In the genomic region with DNA sequence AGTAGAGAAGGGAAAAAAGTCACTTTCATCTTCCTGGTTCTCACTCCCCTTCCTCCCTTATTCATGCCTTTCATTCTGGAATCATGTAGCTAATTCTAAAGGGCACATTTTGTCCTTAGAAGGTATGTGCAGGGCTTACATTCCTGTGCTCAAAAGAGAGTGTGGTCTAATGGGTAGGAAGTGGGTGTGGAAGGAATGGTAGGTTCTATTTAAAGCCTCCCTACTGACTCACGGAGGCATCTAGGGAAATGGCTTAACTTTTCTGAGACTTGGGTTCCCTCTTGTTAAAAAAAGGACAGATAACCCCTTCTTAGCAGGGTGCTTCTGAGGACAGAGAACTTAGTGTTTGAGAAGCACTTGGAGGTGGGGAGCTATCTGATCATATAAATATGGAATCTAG, we compare ENCODE assay signal across 13 cellular contexts.
DNase-seq lines count a peak whose midpoint lies in the region; ATAC-seq and TF ChIP-seq lines count a peak whose summit lies in the region.
"Had no signal": no experiment of that assay in that cellular context is flagged by ENCODE, and none has a peak within 500 bp of the region (broad histone marks: within the 10 kb centered on the region; RNA-seq: fewer than 3 reads in every experiment).

No MANE protein-coding gene starts in this region.

- no peaks in the 10 kb centered on the region for H3K79me2 ChIP-seq in HCT116 (ENCODE audit: insufficient read depth, low read length)

- H3K36me3 ChIP-seq in HCT116 (ENCODE audit: control insufficient read depth in 1 of 2, insufficient read depth in 2 of 2, low read length in 2 of 2) (no peaks in the 10 kb centered on the region), tibial artery (no peaks in the 10 kb centered on the region)
- H3K36me3 ChIP-seq: right lobe of liver had no signal

- POLR2A ChIA-PET in HCT116 (lab: Charles Lee), result no interaction called here

- no peak overlapping the region for H3K9ac ChIP-seq in HCT116 (ENCODE audit: low read length)

- TF ChIP-seq CTCF in HCT116 (IDR thresholded peaks at IDR 0.05 in 2 of 3, conservative IDR thresholded peaks at IDR 0.05 in 1 of 3; ENCODE audit: borderline replicate concordance in 1 of 3, insufficient read depth in 1 of 3, low read depth in 2 of 3, low read length in 2 of 3) (no peak), fibroblast of the aortic adventitia (IDR thresholded peaks at IDR 0.05; ENCODE audit: insufficient read depth, low read length) (no peak), tibial artery (IDR thresholded peaks at IDR 0.05) (no peak)

- H3K27me3 ChIP-seq in HCT116 (ENCODE audit: insufficient read depth, low read length) (no peaks in the 10 kb centered on the region), tibial artery (no peaks in the 10 kb centered on the region)
- H3K27me3 ChIP-seq: right lobe of liver had no signal

- BruUV-seq in HCT116 (replicated peaks; lab: Mats Ljungman, UMichigan), result no TSS peak

- H3K4me2 ChIP-seq in HCT116 (ENCODE audit: low read length), result peak overlapping the region; percentile 41; the same call in 1 of the 2 replicates

- CTCF ChIA-PET in HCT116 (lab: Charles Lee), result interaction anchor here (1.1 kb wide), 1 partner anchor 9 kb away, joined by 3 read pairs; no protein-coding TSS in a partner anchor

- intact Hi-C loops in HCT116 (cut with micrococcal nuclease), result no loop called here
- intact Hi-C loops in tibial artery (cut with DNase I; ENCODE audit: low total_unique reads), result no loop called here

- RAD21 ChIA-PET in HCT116 (lab: Charles Lee; ENCODE audit: low non-redundant PET in 1 of 2, low total read pairs in 2 of 2, uncharacterized antibody in 2 of 2, unreplicated experiment in 2 of 2), result no interaction called here

- no peaks in the 10 kb centered on the region for H4K20me1 ChIP-seq in HCT116 (ENCODE audit: insufficient read depth)

- H3K4me3 ChIP-seq in HCT116 (replicated peaks in 1 of 2; ENCODE audit: low read depth in 1 of 2, low read length in 2 of 2), result no peak overlapping the region
- H3K4me3 ChIP-seq in fibroblast of the aortic adventitia (ENCODE audit: low read depth, low read length), result no peak overlapping the region
- no peak overlapping the region for H3K4me3 ChIP-seq in tibial artery
- H3K4me3 ChIP-seq: right lobe of liver had no signal

- H3K9me3 ChIP-seq in HCT116 (ENCODE audit: control insufficient read depth in 1 of 2, insufficient read depth in 1 of 2, low read depth in 1 of 2, low read length in 2 of 2), result no peaks in the 10 kb centered on the region
- no peaks in the 10 kb centered on the region for H3K9me3 ChIP-seq in tibial artery
- H3K9me3 ChIP-seq: right lobe of liver had no signal

- TF ChIP-seq RAD21 in HCT116 (IDR thresholded peaks at IDR 0.05; ENCODE audit: low read depth), result no peak

- ATAC-seq in HCT116, result no peak
- ATAC-seq: naive thymus-derived CD8-positive, alpha-beta T cell; right lobe of liver had no signal

- no peak for DNase-seq in HCT116 (ENCODE audit: low read depth, low spot score)
- DNase-seq in SW480 (ENCODE audit: low spot score), result peak; percentile 8
- peak; percentile 48 for DNase-seq in fibroblast of the aortic adventitia (ENCODE audit: low read depth)
- DNase-seq in tibial artery, result no peak
- DNase-seq in NCI-H226, result no peak
- no peak for DNase-seq in activated T-cell treated with anti-CD3 and anti-CD28 coated beads, Interleukin-2, amount 50 U/mL, for 1 hour
- DNase-seq in T-helper 2 cell, result no peak
- DNase-seq: kidney; naive thymus-derived CD8-positive, alpha-beta T cell; NCI-H1417 treated with DMSO at 0.1 percent for 48 hours; NCI-H510A treated with DMSO at 0.1 percent for 48 hours; right lobe of liver; SHP77 had no signal

- no peak overlapping the region for H2AFZ ChIP-seq in HCT116 (ENCODE audit: low read depth, low read length, poor library complexity, severe bottlenecking)

- H3K27ac ChIP-seq in HCT116 (ENCODE audit: low read depth, low read length) (no peak overlapping the region), tibial artery (peak overlapping the region; percentile 37 to 42)
- H3K27ac ChIP-seq: right lobe of liver had no signal

- no peak for TF ChIP-seq POLR2A in HCT116 (IDR thresholded peaks at IDR 0.05; ENCODE audit: borderline replicate concordance, extremely low read depth, insufficient read depth, insufficient read length)

- no peaks in the 10 kb centered on the region for H3K9me2 ChIP-seq in HCT116 (ENCODE audit: insufficient read depth)

- H3K4me1 ChIP-seq in HCT116 (ENCODE audit: control insufficient read depth in 1 of 2, insufficient read depth in 2 of 2, low read length in 2 of 2) (peaks cover 0 to 18% of the 10 kb centered on the region in 2 experiments; a peak in 2 of 4 replicates), tibial artery (peaks cover 0 to 36% (median 12%) of the 10 kb centered on the region in 4 donors)
- H3K4me1 ChIP-seq: right lobe of liver had no signal

TF ChIP-seq in HCT116, 20 proteins besides CTCF, POLR2A, EP300 and RAD21:
- TF ChIP-seq ATF3 (IDR thresholded peaks at IDR 0.05), result no peak
- no peak for TF ChIP-seq TCF7L2 (IDR thresholded peaks at IDR 0.05; ENCODE audit: borderline replicate concordance, extremely low read depth, insufficient read depth, insufficient read length)
- TF ChIP-seq, protein P1, sequence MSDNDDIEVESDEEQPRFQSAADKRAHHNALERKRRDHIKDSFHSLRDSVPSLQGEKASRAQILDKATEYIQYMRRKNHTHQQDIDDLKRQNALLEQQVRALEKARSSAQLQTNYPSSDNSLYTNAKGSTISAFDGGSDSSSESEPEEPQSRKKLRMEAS (IDR thresholded peaks at IDR 0.05), result no peak
- TF ChIP-seq, protein P2, sequence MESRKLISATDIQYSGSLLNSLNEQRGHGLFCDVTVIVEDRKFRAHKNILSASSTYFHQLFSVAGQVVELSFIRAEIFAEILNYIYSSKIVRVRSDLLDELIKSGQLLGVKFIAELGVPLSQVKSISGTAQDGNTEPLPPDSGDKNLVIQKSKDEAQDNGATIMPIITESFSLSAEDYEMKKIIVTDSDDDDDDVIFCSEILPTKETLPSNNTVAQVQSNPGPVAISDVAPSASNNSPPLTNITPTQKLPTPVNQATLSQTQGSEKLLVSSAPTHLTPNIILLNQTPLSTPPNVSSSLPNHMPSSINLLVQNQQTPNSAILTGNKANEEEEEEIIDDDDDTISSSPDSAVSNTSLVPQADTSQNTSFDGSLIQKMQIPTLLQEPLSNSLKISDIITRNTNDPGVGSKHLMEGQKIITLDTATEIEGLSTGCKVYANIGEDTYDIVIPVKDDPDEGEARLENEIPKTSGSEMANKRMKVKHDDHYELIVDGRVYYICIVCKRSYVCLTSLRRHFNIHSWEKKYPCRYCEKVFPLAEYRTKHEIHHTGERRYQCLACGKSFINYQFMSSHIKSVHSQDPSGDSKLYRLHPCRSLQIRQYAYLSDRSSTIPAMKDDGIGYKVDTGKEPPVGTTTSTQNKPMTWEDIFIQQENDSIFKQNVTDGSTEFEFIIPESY (IDR thresholded peaks at IDR 0.05; ENCODE audit: extremely low read depth, insufficient replicate concordance, low read length), result no peak
- TF ChIP-seq ZNF274 (IDR thresholded peaks at IDR 0.05; ENCODE audit: low read depth, low read length), result no peak
- no peak for TF ChIP-seq ELF1 (IDR thresholded peaks at IDR 0.05; ENCODE audit: borderline replicate concordance, low read depth)
- TF ChIP-seq, protein P3, sequence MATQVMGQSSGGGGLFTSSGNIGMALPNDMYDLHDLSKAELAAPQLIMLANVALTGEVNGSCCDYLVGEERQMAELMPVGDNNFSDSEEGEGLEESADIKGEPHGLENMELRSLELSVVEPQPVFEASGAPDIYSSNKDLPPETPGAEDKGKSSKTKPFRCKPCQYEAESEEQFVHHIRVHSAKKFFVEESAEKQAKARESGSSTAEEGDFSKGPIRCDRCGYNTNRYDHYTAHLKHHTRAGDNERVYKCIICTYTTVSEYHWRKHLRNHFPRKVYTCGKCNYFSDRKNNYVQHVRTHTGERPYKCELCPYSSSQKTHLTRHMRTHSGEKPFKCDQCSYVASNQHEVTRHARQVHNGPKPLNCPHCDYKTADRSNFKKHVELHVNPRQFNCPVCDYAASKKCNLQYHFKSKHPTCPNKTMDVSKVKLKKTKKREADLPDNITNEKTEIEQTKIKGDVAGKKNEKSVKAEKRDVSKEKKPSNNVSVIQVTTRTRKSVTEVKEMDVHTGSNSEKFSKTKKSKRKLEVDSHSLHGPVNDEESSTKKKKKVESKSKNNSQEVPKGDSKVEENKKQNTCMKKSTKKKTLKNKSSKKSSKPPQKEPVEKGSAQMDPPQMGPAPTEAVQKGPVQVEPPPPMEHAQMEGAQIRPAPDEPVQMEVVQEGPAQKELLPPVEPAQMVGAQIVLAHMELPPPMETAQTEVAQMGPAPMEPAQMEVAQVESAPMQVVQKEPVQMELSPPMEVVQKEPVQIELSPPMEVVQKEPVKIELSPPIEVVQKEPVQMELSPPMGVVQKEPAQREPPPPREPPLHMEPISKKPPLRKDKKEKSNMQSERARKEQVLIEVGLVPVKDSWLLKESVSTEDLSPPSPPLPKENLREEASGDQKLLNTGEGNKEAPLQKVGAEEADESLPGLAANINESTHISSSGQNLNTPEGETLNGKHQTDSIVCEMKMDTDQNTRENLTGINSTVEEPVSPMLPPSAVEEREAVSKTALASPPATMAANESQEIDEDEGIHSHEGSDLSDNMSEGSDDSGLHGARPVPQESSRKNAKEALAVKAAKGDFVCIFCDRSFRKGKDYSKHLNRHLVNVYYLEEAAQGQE (IDR thresholded peaks at IDR 0.05; ENCODE audit: low read depth), result no peak
- no peak for TF ChIP-seq EZH2 (IDR thresholded peaks at IDR 0.05)
- TF ChIP-seq SIN3A (IDR thresholded peaks at IDR 0.05; ENCODE audit: low read depth), result no peak
- no peak for TF ChIP-seq JUND (IDR thresholded peaks at IDR 0.05)

Comparison
In these comparisons a context has a peak if more than half of its experiments do, and no peak if none do; other contexts are left out.
1. DNase-seq: peak in SW480 (single experiment) and fibroblast of the aortic adventitia (single experiment); none in HCT116 (single experiment), tibial artery (0 of 2), NCI-H226 (single experiment), activated T-cell treated with anti-CD3 and anti-CD28 coated beads, Interleukin-2, amount 50 U/mL, for 1 hour (single experiment) and T-helper 2 cell (0 of 5).